9 cellular contexts compared by ENCODE assay signal in genomic region chr9:134644715-134645606, GRCh38. TPM values are rescaled to one million over a fixed set of nuclear protein-coding genes. Genes with fewer than 3 reads are reported as not detected.
DNase-seq lines count a peak whose midpoint lies in the region; ATAC-seq, FAIRE-seq and TF ChIP-seq lines count a peak whose summit lies in the region.
"Had no signal": no experiment of that assay in that cellular context is flagged by ENCODE, and none has a peak within 500 bp of the region (broad histone marks: within the 10 kb centered on the region; RNA-seq: fewer than 3 reads in every experiment).

No MANE protein-coding gene starts in this region.

- H3T11ph ChIP-seq in H9 (ENCODE audit: low read length): no peak overlapping the region

- H3K4ac ChIP-seq in H9 (ENCODE audit: low read depth, low read length): no peak overlapping the region

- no peak overlapping the region for H3K23ac ChIP-seq in H9 (ENCODE audit: insufficient read length, low read depth, low read length)

- 2 to 4% methylated on average over 21 to 22 of the region's 22 CpGs for WGBS in aorta, 2 donors
- no CpG with 5 or more reads among the region's 22 CpGs for WGBS in H9 (ENCODE audit: extremely low coverage, insufficient read length, low lambda C conversion rate)

- no peaks in the 10 kb centered on the region for H3K79me1 ChIP-seq in H9 (ENCODE audit: insufficient read depth, low read depth, low read length, poor library complexity, severe bottlenecking)

- H3K14ac ChIP-seq in H9 (ENCODE audit: insufficient read depth, low read length): no peak overlapping the region

- no peak overlapping the region for H4K5ac ChIP-seq in H9 (ENCODE audit: insufficient read length, low read depth, low read length)

- H3K27ac ChIP-seq in aorta (ENCODE audit: low read depth in 1 of 2, low read length in 2 of 2) (peak overlapping the region in 1 of 2 donors; percentile 81), H9 (ENCODE audit: insufficient read length, low read depth, low read length) (no peak overlapping the region)
- H3K27ac ChIP-seq: 22Rv1 had no signal

- peak overlapping the region; percentile 6 to 36 for H3K4me3 ChIP-seq in aorta (ENCODE audit: low read length in 2 of 2)

- no peak overlapping the region for H2AK5ac ChIP-seq in H9 (ENCODE audit: insufficient read length, low read length)

- H3K4me1 Mint-ChIP-seq in H9: peaks cover 21 to 52% of the 10 kb centered on the region in 2 experiments

- no peak overlapping the region for H2BK15ac ChIP-seq in H9 (ENCODE audit: low read depth, low read length)

- peaks cover 0 to 2% (median 0%) of the 10 kb centered on the region in 3 experiments; a peak in 1 of 7 replicates for H3K36me3 Mint-ChIP-seq in H9 (ENCODE audit: insufficient read depth in 1 of 3, low read depth in 3 of 3)

- ATAC-seq in aorta (ENCODE audit: low FRiP score): peak; percentile 67
- no peak for ATAC-seq in GM21717 (IDR thresholded peaks at IDR 0.05; ENCODE audit: unreplicated experiment)

- H3K9me3 Mint-ChIP-seq in H9: no peaks in the 10 kb centered on the region

- H2AFZ ChIP-seq in H9 (ENCODE audit: low read length): no peak overlapping the region

- H3K9ac ChIP-seq in H9 (ENCODE audit: extremely low read depth, insufficient read length, low read length): no peak overlapping the region

- FAIRE-seq in endometrium (lab: Jason Lieb, UNC): peak; percentile 94

- H2BK20ac ChIP-seq in H9 (ENCODE audit: low read depth, low read length, poor library complexity, severe bottlenecking): no peak overlapping the region

- TF ChIP-seq CTCF in H9 (conservative IDR thresholded peaks at IDR 0.05): no peak

- H3K4me1 ChIP-seq in aorta (ENCODE audit: control insufficient read depth in 1 of 2, insufficient read depth in 2 of 2, low read length in 2 of 2) (no peaks in the 10 kb centered on the region), H9 (ENCODE audit: insufficient read depth, low read length) (no peaks in the 10 kb centered on the region; the same call in 1 of the 2 replicates)

- no peak overlapping the region for H3K56ac ChIP-seq in H9 (ENCODE audit: insufficient read length, low read depth, low read length)

- H3K23me2 ChIP-seq in H9 (ENCODE audit: insufficient read length, low read depth, low read length, poor library complexity, severe bottlenecking): peaks cover 7% of the 10 kb centered on the region

- H3K27me3 ChIP-seq in aorta (ENCODE audit: control insufficient read depth in 1 of 2, insufficient read depth in 2 of 2, low read length in 1 of 2) (no peaks in the 10 kb centered on the region), H9 (ENCODE audit: insufficient read depth, low read length) (no peaks in the 10 kb centered on the region; the same call in 1 of the 2 replicates)

- no peaks in the 10 kb centered on the region for H3K79me2 ChIP-seq in H9 (ENCODE audit: insufficient read depth, low read length)

- H2BK12ac ChIP-seq in H9 (ENCODE audit: insufficient read length, low read depth, low read length): no peak overlapping the region

- H4K8ac ChIP-seq in H9 (replicated peaks; ENCODE audit: insufficient read length, low read depth, low read length): no peak overlapping the region

- H3K4me2 ChIP-seq in H9 (ENCODE audit: insufficient read depth, insufficient read length, low read length): no peak overlapping the region

- H3K27me3 Mint-ChIP-seq in H9 (ENCODE audit: low read depth): peaks cover 22% of the 10 kb centered on the region

- no peaks in the 10 kb centered on the region for H3K36me3 ChIP-seq in aorta (ENCODE audit: control insufficient read depth in 1 of 2, insufficient read depth in 2 of 2, low read length in 1 of 2)

- no peak overlapping the region for H2BK5ac ChIP-seq in H9 (ENCODE audit: insufficient read length, low read length)

- H4K20me1 ChIP-seq in H9 (ENCODE audit: control insufficient read depth, insufficient read depth, insufficient read length): no peaks in the 10 kb centered on the region

- intact Hi-C loops in aorta (cut with DNase I): loop anchor here (5.0 to 10.0 kb wide), 6 partner anchors 43 to 483 kb away; partner anchors contain the start of gene RNU6ATAC (in 1 of the 2)

- no peak overlapping the region for H4K91ac ChIP-seq in H9 (ENCODE audit: insufficient read length, low read depth, low read length)

- peak; percentile 78 for DNase-seq in DMS 273 (lab: John Stamatoyannopoulos, UW; ENCODE audit: unreplicated experiment)
- DNase-seq in DMS 273 treated with DMSO at 0.1 percent for 48 hours (lab: John Stamatoyannopoulos, UW): no peak
- peak; percentile 69 for DNase-seq in mucosa of gallbladder (ENCODE audit: low spot score)
- peak; percentile 89 to 93 for DNase-seq in aorta
- no peak for DNase-seq in SW 1271 (lab: John Stamatoyannopoulos, UW)
- no peak for DNase-seq in H9

- H2BK120ac ChIP-seq in H9 (ENCODE audit: low read depth, low read length, poor library complexity, severe bottlenecking): no peak overlapping the region

- no peak overlapping the region for H3K27ac Mint-ChIP-seq in H9

- no peaks in the 10 kb centered on the region for H3K9me3 ChIP-seq in aorta (ENCODE audit: control insufficient read depth, low read length)
- H3K9me3 ChIP-seq in H9 (ENCODE audit: control insufficient read depth, low read depth, low read length): no peaks in the 10 kb centered on the region

- H3K18ac ChIP-seq in H9 (ENCODE audit: insufficient read length, low read depth, low read length): no peak overlapping the region

- H3K4me3 Mint-ChIP-seq in H9: peak overlapping the region in 1 of 2 experiments; percentile 34; a peak in 1 of 5 replicates

RNA-seq across cellular contexts. Expression of gene COL5A1, which starts 3.4 kb away (rescaled TPM):
- total RNA-seq in mucosa of gallbladder: 42.6 TPM
- 100 to 1,000 TPM; 108 to 159 TPM for total RNA-seq in aorta
- 10 to 100 TPM; 18.7 to 57.7 TPM for polyA plus RNA-seq in aorta
- total RNA-seq in H9 (2021): 8.6 and 9.5 TPM in 2 replicates

Comparison
In these comparisons a context has a peak if more than half of its experiments do, and no peak if none do; other contexts are left out.
1. DNase-seq: peak in DMS 273 (single experiment), mucosa of gallbladder (single experiment) and aorta (2 of 2); none in DMS 273 treated with DMSO at 0.1 percent for 48 hours (single experiment), SW 1271 (0 of 2) and H9 (single experiment).